ENCODE assay signal across 16 cellular contexts in the genomic region with DNA sequence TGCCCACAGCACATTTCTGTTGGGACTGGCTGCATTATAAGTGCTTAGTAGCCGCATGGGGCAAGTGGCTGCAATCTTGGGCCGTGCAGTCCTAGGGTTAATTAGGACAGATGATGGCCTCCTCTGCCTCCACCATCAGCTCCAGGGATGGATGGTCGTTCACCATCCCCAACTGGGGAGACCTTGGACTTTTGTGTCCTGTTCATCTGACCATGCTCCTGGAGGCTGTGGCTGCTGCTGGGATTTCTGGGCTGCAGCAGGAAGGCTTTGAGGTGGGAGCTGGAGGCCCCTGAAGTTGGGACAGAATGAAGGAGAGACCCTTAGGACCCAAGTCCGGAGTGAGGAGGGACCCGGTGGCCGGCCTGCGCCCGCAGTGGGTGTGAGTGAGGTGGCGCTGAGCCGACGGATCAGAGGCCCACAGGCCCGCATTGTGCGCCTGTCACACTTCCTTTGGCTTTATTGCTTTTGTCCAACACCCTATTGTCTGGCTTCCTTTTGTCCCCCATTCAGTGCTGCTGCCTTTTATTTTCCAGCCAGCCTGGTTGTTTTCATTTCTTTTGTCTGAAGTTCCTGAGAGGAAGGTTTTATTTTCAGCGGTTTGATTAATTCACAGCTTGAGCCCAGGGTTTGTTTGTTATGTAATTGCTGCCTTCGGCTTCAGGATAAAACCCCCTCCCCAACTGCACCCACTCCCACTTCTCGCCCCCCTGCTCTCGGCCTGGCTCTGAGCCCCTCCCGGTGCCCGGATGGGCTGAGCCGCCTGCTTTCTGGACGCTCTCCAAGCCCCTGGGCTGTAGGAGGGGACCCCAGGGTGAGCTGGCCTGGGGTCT. TPM values are rescaled to one million over a fixed set of nuclear protein-coding genes. Genes with fewer than 3 reads are reported as not detected.
A peak's percentile ranks its signal among the peaks of the same experiment; 100 is the strongest.
DNase-seq lines count a peak whose midpoint lies in the region; ATAC-seq, FAIRE-seq and TF ChIP-seq lines count a peak whose summit lies in the region.
"Had no signal": no experiment of that assay in that cellular context is flagged by ENCODE, and none has a peak within 500 bp of the region (broad histone marks: within the 10 kb centered on the region; RNA-seq: fewer than 3 reads in every experiment).

No MANE protein-coding gene starts in this region.

- H3K4me2 ChIP-seq in astrocyte (ENCODE audit: low read length), result peak overlapping the region; percentile 5
- H3K4me2 ChIP-seq: A549 had no signal

- peak overlapping the region; percentile 19 for H3K27ac Mint-ChIP-seq in astrocyte (ENCODE audit: unreplicated experiment)
- H3K27ac Mint-ChIP-seq: activated CD4-positive, alpha-beta T cell treated with anti-CD3 and anti-CD28 coated beads for 36 hours had no signal

- no peak for TF ChIP-seq POLR2A in heart left ventricle (IDR thresholded peaks at IDR 0.05)
- no peak for TF ChIP-seq POLR2A in suprapubic skin (IDR thresholded peaks at IDR 0.05)

- TF ChIP-seq EP300 in suprapubic skin (IDR thresholded peaks at IDR 0.05), result no peak

- no peak for FAIRE-seq in astrocyte (lab: Jason Lieb, UNC)
- FAIRE-seq: A549, colon had no signal

- DNase-seq in heart left ventricle, result peak in 2 of 5 donors; percentile 54
- no peak for DNase-seq in Right ventricle myocardium superior
- DNase-seq in astrocyte (ENCODE audit: low read depth), result no peak
- DNase-seq in left lobe of liver (ENCODE audit: low spot score), result no peak
- no peak for DNase-seq in suprapubic skin (ENCODE audit: low spot score in 2 of 2)
- DNase-seq in NOMO-1 (lab: John Stamatoyannopoulos, UW; ENCODE audit: unreplicated experiment in 2 of 2), result no peak
- no peak for DNase-seq in activated CD8-positive, alpha-beta memory T cell treated with anti-CD3 and anti-CD28 coated beads for 24 hours
- DNase-seq: activated CD4-positive, alpha-beta T cell treated with anti-CD3 and anti-CD28 coated beads for 36 hours; DND-41; MG63; stimulated activated CD4-positive, alpha-beta T cell treated with anti-CD3 and anti-CD28 coated beads, Interleukin-2, amount 100 ng/mL, for 48 hours had no signal

- no peaks in the 10 kb centered on the region for H3K36me3 Mint-ChIP-seq in astrocyte (ENCODE audit: low read depth, unreplicated experiment)

- no peaks in the 10 kb centered on the region for H3K9me3 Mint-ChIP-seq in astrocyte (ENCODE audit: unreplicated experiment)

- H3K27ac ChIP-seq in heart left ventricle (peak overlapping the region in 10 of 12 donors; percentile 16 to 71 (median 57)), astrocyte (ENCODE audit: low read depth, low read length) (no peak overlapping the region), suprapubic skin (peak overlapping the region; percentile 10)
- H3K27ac ChIP-seq: A549, neutrophil had no signal

- ATAC-seq in heart left ventricle (peak; percentile 19 to 70 (median 55)), Right ventricle myocardium superior (ENCODE audit: poor library complexity) (no peak), left lobe of liver (peak; percentile 12), HG02763 (IDR thresholded peaks at IDR 0.05; ENCODE audit: unreplicated experiment) (no peak)
- ATAC-seq: A549; activated CD4-positive, alpha-beta T cell treated with anti-CD3 and anti-CD28 coated beads for 36 hours had no signal

- H3K9ac ChIP-seq in astrocyte (ENCODE audit: low read length), result no peak overlapping the region

- H3K4me3 ChIP-seq in heart left ventricle (peak overlapping the region in 2 of 12 donors; percentile 14 to 15), astrocyte (ENCODE audit: insufficient read depth, low read depth, low read length) (no peak overlapping the region), suprapubic skin (no peak overlapping the region)
- H3K4me3 ChIP-seq: A549, MG63 had no signal

- WGBS in heart left ventricle, 4 donors, result 49 to 59% (median 58%) methylated on average over 21 of the region's 21 CpGs
- 65% methylated on average over 21 of the region's 21 CpGs for WGBS in suprapubic skin

- H3K36me3 ChIP-seq in heart left ventricle (no peaks in the 10 kb centered on the region), astrocyte (ENCODE audit: insufficient read depth, low read length) (no peaks in the 10 kb centered on the region), suprapubic skin (no peaks in the 10 kb centered on the region)
- H3K36me3 ChIP-seq: MG63, neutrophil had no signal

- intact Hi-C loops in heart left ventricle (cut with DNase I), result no loop called here
- intact Hi-C loops in Right ventricle myocardium superior (cut with DNase I), result no loop called here

- H3K4me3 Mint-ChIP-seq in astrocyte (ENCODE audit: unreplicated experiment), result no peak overlapping the region
- H3K4me3 Mint-ChIP-seq: activated CD4-positive, alpha-beta T cell treated with anti-CD3 and anti-CD28 coated beads for 36 hours had no signal

- H3K27me3 ChIP-seq in heart left ventricle, result no peaks in the 10 kb centered on the region
- no peaks in the 10 kb centered on the region for H3K27me3 ChIP-seq in astrocyte (ENCODE audit: insufficient read depth, low read length)
- H3K27me3 ChIP-seq in suprapubic skin, result no peaks in the 10 kb centered on the region
- H3K27me3 ChIP-seq: MG63 had no signal

- peak overlapping the region; percentile 14 for H2AFZ ChIP-seq in astrocyte (ENCODE audit: low read depth, low read length)

- H4K20me1 ChIP-seq in astrocyte (ENCODE audit: insufficient read depth, low read length), result no peaks in the 10 kb centered on the region

- H3K4me1 ChIP-seq in heart left ventricle (peaks cover 0 to 63% (median 33%) of the 10 kb centered on the region in 12 donors), astrocyte (ENCODE audit: insufficient read depth, low read length) (peaks cover 16% of the 10 kb centered on the region), suprapubic skin (peaks cover 34% of the 10 kb centered on the region)

- H3K79me2 ChIP-seq in astrocyte (ENCODE audit: insufficient read depth, low read length), result peaks cover 2% of the 10 kb centered on the region

- TF ChIP-seq CTCF in heart left ventricle (IDR thresholded peaks at IDR 0.05), result no peak
- no peak for TF ChIP-seq CTCF in astrocyte (IDR thresholded peaks at IDR 0.05; ENCODE audit: insufficient read depth, low read depth, low read length)
- no peak for TF ChIP-seq CTCF in suprapubic skin (IDR thresholded peaks at IDR 0.05)

- H3K4me1 Mint-ChIP-seq in astrocyte (ENCODE audit: low read depth, unreplicated experiment), result peaks cover 14% of the 10 kb centered on the region

- no peaks in the 10 kb centered on the region for H3K9me3 ChIP-seq in heart left ventricle
- no peaks in the 10 kb centered on the region for H3K9me3 ChIP-seq in astrocyte (ENCODE audit: insufficient read depth, low read depth, low read length)
- H3K9me3 ChIP-seq in suprapubic skin, result no peaks in the 10 kb centered on the region
- H3K9me3 ChIP-seq: A549, MG63, neutrophil had no signal

- H3K27me3 Mint-ChIP-seq in astrocyte (ENCODE audit: low read depth, unreplicated experiment), result no peaks in the 10 kb centered on the region

RNA-seq across cellular contexts. Expression of a gene that starts 35.6 kb away (rescaled TPM):
- total RNA-seq in heart left ventricle (10 to 100 TPM in 8 of 9 donors, 1 to 10 TPM in 1; 8.8 to 16.0 (median 13.0) TPM), Right ventricle myocardium superior (12.4 TPM), astrocyte (9.2 and 12.4 TPM in 2 replicates), left lobe of liver (33.8 TPM), suprapubic skin (10 to 100 TPM; 10.1 to 20.6 (median 15.6) TPM)
- 1 to 10 TPM; 8.2 to 8.5 TPM for polyA plus RNA-seq in heart left ventricle

RNA-seq across cellular contexts. Expression of a gene that starts 43.3 kb away (rescaled TPM):
- total RNA-seq in heart left ventricle (10 to 100 TPM in 1 of 9 donors, 1 to 10 TPM in 8; 1.1 to 16.3 (median 2.5) TPM), Right ventricle myocardium superior (5.2 TPM), astrocyte (8.2 and 9.7 TPM in 2 replicates), left lobe of liver (213 TPM), suprapubic skin (10 to 100 TPM; 25.5 to 47.7 (median 36.0) TPM)
- polyA plus RNA-seq in heart left ventricle, result 1 to 10 TPM; 3.0 to 6.5 TPM

RNA-seq across cellular contexts. Expression of a gene that starts 57.6 kb away (rescaled TPM):
- not detected for total RNA-seq in heart left ventricle
- not detected for polyA plus RNA-seq in heart left ventricle
- total RNA-seq in Right ventricle myocardium superior, result not detected
- not detected in 2 replicates for total RNA-seq in astrocyte
- 0.20 TPM for total RNA-seq in left lobe of liver
- under 1 TPM in 1 of 4 donors, not detected in 3; 0.44 TPM for total RNA-seq in suprapubic skin
- total RNA-seq: activated CD4-positive, alpha-beta T cell treated with anti-CD3 and anti-CD28 coated beads for 36 hours; subcutaneous adipose tissue had no signal
- polyA plus RNA-seq: A549 had no signal

Comparison
In these comparisons a context has a peak if more than half of its experiments do, and no peak if none do; other contexts are left out.
1. ATAC-seq: peak in heart left ventricle (4 of 4) and left lobe of liver (single experiment); none in Right ventricle myocardium superior (single experiment) and HG02763 (single experiment).